9 cellular contexts compared by ENCODE assay signal in genomic region chr9:29211681-29212589, GRCh38. TPM values are rescaled to one million over a fixed set of nuclear protein-coding genes. Genes with fewer than 3 reads are reported as not detected.
DNase-seq lines count a peak whose midpoint lies in the region; ATAC-seq and TF ChIP-seq lines count a peak whose summit lies in the region.
"Had no signal": no experiment of that assay in that cellular context is flagged by ENCODE, and none has a peak within 500 bp of the region (broad histone marks: within the 10 kb centered on the region; RNA-seq: fewer than 3 reads in every experiment).

No MANE protein-coding gene starts in this region.

- TF ChIP-seq CTCF in ascending aorta (IDR thresholded peaks at IDR 0.05) = no peak

- no peak overlapping the region for H3K27ac ChIP-seq in ascending aorta
- H3K27ac ChIP-seq: neutrophil had no signal

- peaks cover 5% of the 10 kb centered on the region for H3K27me3 ChIP-seq in ascending aorta

- H3K4me3 ChIP-seq in ascending aorta (peak overlapping the region; percentile 48 to 50), iPS-18c (ENCODE audit: insufficient read depth, low read depth, low read length) (peak overlapping the region; percentile 77), skeletal muscle cell (ENCODE audit: low read depth, low read length) (peak overlapping the region; percentile 48)

- intact Hi-C loops in ascending aorta (cut with DNase I) = no loop called here

- no peaks in the 10 kb centered on the region for H3K9me3 ChIP-seq in ascending aorta
- no peaks in the 10 kb centered on the region for H3K9me3 ChIP-seq in iPS-18c (ENCODE audit: control insufficient read depth, insufficient read depth, low read length)
- H3K9me3 ChIP-seq: neutrophil had no signal

- peak; percentile 60 for DNase-seq in AG08396 (ENCODE audit: low spot score)
- DNase-seq in NCI-H510A (lab: John Stamatoyannopoulos, UW) = peak; percentile 9
- no peak for DNase-seq in ascending aorta (ENCODE audit: low spot score in 2 of 2)
- no peak for DNase-seq in skeletal muscle cell (ENCODE audit: low read depth)

- ATAC-seq in GM18868 (IDR thresholded peaks at IDR 0.05; ENCODE audit: unreplicated experiment) = peak; percentile 96
- ATAC-seq in HG03045 (IDR thresholded peaks at IDR 0.05; ENCODE audit: unreplicated experiment) = peak; percentile 95
- ATAC-seq in GM18517 (IDR thresholded peaks at IDR 0.05; ENCODE audit: unreplicated experiment) = no peak

- no peaks in the 10 kb centered on the region for H3K4me1 ChIP-seq in ascending aorta

- no peaks in the 10 kb centered on the region for H3K36me3 ChIP-seq in ascending aorta
- H3K36me3 ChIP-seq: neutrophil had no signal

RNA-seq across cellular contexts. Expression of gene LINGO2, which starts 1.5 kb away (rescaled TPM):
- not detected for total RNA-seq in ascending aorta

Comparison
In these comparisons a context has a peak if more than half of its experiments do, and no peak if none do; other contexts are left out.
1. DNase-seq: peak in AG08396 (single experiment) and NCI-H510A (single experiment); none in ascending aorta (0 of 2) and skeletal muscle cell (single experiment).
2. Peak in every context shown above with its lines, with median percentiles within 50 percentile points of each other: H3K4me3 ChIP-seq.